Comparison of ENCODE assay signal across 13 cellular contexts in genomic region chr5:54704341-54704740, GRCh38.
"Had no signal": no experiment of that assay in that cellular context is flagged by ENCODE, and none has a peak within 500 bp of the region (broad histone marks: within the 10 kb centered on the region; RNA-seq: fewer than 3 reads in every experiment).

No MANE protein-coding gene starts in this region.

- H3K9me3 ChIP-seq: testis had no signal

- H3K4me3 ChIP-seq: cardiac muscle cell, hepatocyte, testis had no signal

- DNase-seq: activated CD4-positive, alpha-beta T cell treated with anti-CD3 and anti-CD28 coated beads for 4 hours; activated CD8-positive, alpha-beta memory T cell treated with anti-CD3 and anti-CD28 coated beads, Interleukin-2, amount 50 U/mL, for 48 hours; activated CD8-positive, alpha-beta T cell treated with anti-CD3 and anti-CD28 coated beads, Interleukin-2, amount 10 ng/mL, durations not matched to agents 7 days and 5 days; activated naive CD4-positive, alpha-beta T cell; aorta; stimulated activated CD4-positive, alpha-beta T cell treated with anti-CD3 and anti-CD28 coated beads, Interleukin-4, amount 100 ng/mL, for 24 hours; testis; WERI-Rb-1 had no signal

- H3K27ac ChIP-seq: parathyroid adenoma, testis, WERI-Rb-1 had no signal

- H3K27ac Mint-ChIP-seq: activated CD8-positive, alpha-beta T cell treated with anti-CD3 and anti-CD28 coated beads, Interleukin-2, amount 10 ng/mL, durations not matched to agents 7 days and 5 days; activated T-helper 1 cell treated with anti-CD3 and anti-CD28 coated beads, Interleukin-12 subunit alpha, Interleukin-12 subunit beta, Interleukin-2, Interleukin-4 antibody, amounts not matched to agents 30 ng/mL and 10 ng/mL and 1 ng/mL, durations not matched to agents 14 hours and 24 hours and 36 hours; stimulated activated naive CD8-positive, alpha-beta T cell treated with anti-CD3 and anti-CD28 coated beads, Interleukin-15, Interleukin-2, amounts not matched to agents 100 ng/mL and 50 ng/mL, for 24 hours had no signal

- H3K36me3 ChIP-seq: cardiac muscle cell, WERI-Rb-1 had no signal

- H3K4me1 ChIP-seq: parathyroid adenoma, testis had no signal

- H3K9me3 Mint-ChIP-seq: stimulated activated naive CD8-positive, alpha-beta T cell treated with anti-CD3 and anti-CD28 coated beads, Interleukin-15, Interleukin-2, amounts not matched to agents 100 ng/mL and 50 ng/mL, for 24 hours had no signal

- H3K9ac ChIP-seq: parathyroid adenoma had no signal

- ATAC-seq: activated CD8-positive, alpha-beta T cell treated with anti-CD3 and anti-CD28 coated beads, Interleukin-2, amount 10 ng/mL, durations not matched to agents 7 days and 5 days had no signal

- H3K27me3 ChIP-seq: cardiac muscle cell, hepatocyte, testis had no signal

- H3K4me3 Mint-ChIP-seq: activated CD8-positive, alpha-beta T cell treated with anti-CD3 and anti-CD28 coated beads, Interleukin-2, amount 10 ng/mL, durations not matched to agents 7 days and 5 days; activated T-helper 1 cell treated with anti-CD3 and anti-CD28 coated beads, Interleukin-12 subunit alpha, Interleukin-12 subunit beta, Interleukin-2, Interleukin-4 antibody, amounts not matched to agents 30 ng/mL and 10 ng/mL and 1 ng/mL, durations not matched to agents 14 hours and 24 hours and 36 hours; stimulated activated naive CD8-positive, alpha-beta T cell treated with anti-CD3 and anti-CD28 coated beads, Interleukin-15, Interleukin-2, amounts not matched to agents 100 ng/mL and 50 ng/mL, for 24 hours had no signal

- H3K27me3 Mint-ChIP-seq: stimulated activated naive CD8-positive, alpha-beta T cell treated with anti-CD3 and anti-CD28 coated beads, Interleukin-15, Interleukin-2, amounts not matched to agents 100 ng/mL and 50 ng/mL, for 24 hours had no signal
